Comparison of ENCODE assay signal across 12 cellular contexts in the genomic region with DNA sequence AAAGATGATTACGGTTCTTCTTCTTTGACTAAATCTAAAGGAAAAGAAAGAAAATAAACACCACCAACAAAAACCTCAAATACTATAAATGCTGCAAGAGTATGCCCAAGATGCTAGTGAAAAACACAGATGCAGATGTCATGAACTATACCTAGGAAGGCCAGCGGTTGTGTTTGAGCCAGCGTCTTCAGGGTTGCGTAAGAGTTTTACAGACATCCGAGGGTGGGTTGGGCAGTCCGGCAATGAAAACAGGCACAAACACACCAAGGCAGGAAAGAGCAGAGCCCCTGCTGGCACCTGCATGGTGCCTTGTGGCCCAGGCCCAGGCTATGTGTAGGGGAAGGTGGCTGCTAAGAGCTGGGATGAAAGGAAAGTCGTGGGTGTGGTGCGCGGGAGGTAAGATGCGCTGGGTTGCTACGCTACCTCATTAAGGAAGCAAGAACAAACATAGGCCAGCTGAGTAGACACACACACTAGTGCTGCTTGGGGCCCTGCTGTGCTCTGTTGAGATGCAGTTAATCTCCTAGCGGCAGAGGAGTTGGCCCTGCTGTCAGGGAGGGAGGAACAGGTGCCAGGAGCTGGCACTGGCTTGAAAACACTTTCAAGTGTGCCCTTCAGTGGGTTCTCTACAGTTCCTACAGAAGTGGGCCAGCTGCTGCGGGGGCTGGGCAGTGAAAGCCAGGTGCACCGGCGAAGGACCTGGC.
DNase-seq lines count a peak whose midpoint lies in the region; ATAC-seq and TF ChIP-seq lines count a peak whose summit lies in the region.
"Had no signal": no experiment of that assay in that cellular context is flagged by ENCODE, and none has a peak within 500 bp of the region (broad histone marks: within the 10 kb centered on the region; RNA-seq: fewer than 3 reads in every experiment).

No MANE protein-coding gene starts in this region.

- no peaks in the 10 kb centered on the region for H4K20me1 ChIP-seq in SK-N-SH (ENCODE audit: insufficient read depth)

- no peak for TF ChIP-seq CTCF in SK-N-SH (IDR thresholded peaks at IDR 0.05)

- H3F3A ChIP-seq in SK-N-SH (replicated peaks; ENCODE audit: insufficient read depth): no peaks in the 10 kb centered on the region

- WGBS in SK-N-SH (ENCODE audit: low lambda C conversion rate): 80% methylated on average over 13 of the region's 15 CpGs

- TF ChIP-seq EP300 in SK-N-SH (IDR thresholded peaks at IDR 0.05; ENCODE audit: borderline replicate concordance in 1 of 2, low read depth in 1 of 2, low read length in 1 of 2): no peak

- H3K4me3 ChIP-seq in SK-N-SH (ENCODE audit: low read depth in 2 of 2, low read length in 1 of 2): no peak overlapping the region
- H3K4me3 ChIP-seq: tibial artery had no signal

- H3K9me3 Mint-ChIP-seq in activated T-cell treated with anti-CD3 and anti-CD28 coated beads, Interleukin-2, amount 50 U/mL, for 24 hours: no peaks in the 10 kb centered on the region
- peaks cover 0 to 1% of the 10 kb centered on the region in 2 donors for H3K9me3 Mint-ChIP-seq in activated T-cell treated with anti-CD3 and anti-CD28 coated beads, Interleukin-2, amount 50 U/mL, for 72 hours
- H3K9me3 Mint-ChIP-seq: activated naive CD8-positive, alpha-beta T cell treated with anti-CD3 and anti-CD28 coated beads, Interleukin-2, amount 50 U/mL, for 24 hours; dendritic cell treated with granulocyte-macrophage colony-stimulating factor and Interleukin-4, amounts not matched to agents 40 ng/mL and 50 ng/mL, for 4 days had no signal

- no peaks in the 10 kb centered on the region for H3K9me3 ChIP-seq in SK-N-SH
- H3K9me3 ChIP-seq: tibial artery had no signal

- no peak overlapping the region for H2AFZ ChIP-seq in SK-N-SH (ENCODE audit: low read depth)

- H3K79me2 ChIP-seq in SK-N-SH (ENCODE audit: insufficient read depth): no peaks in the 10 kb centered on the region

- H3K27me3 ChIP-seq in SK-N-SH (ENCODE audit: insufficient read depth): peaks cover 11% of the 10 kb centered on the region
- H3K27me3 ChIP-seq: tibial artery had no signal

- POLR2A ChIA-PET in SK-N-SH (lab: Yijun Ruan, JAX): no interaction called here

- H3K4me1 ChIP-seq in SK-N-SH (ENCODE audit: control insufficient read depth in 1 of 2, insufficient read depth in 2 of 2, low read depth in 1 of 2, low read length in 1 of 2): no peaks in the 10 kb centered on the region

- no peak overlapping the region for H3K9ac ChIP-seq in SK-N-SH

- H3K36me3 Mint-ChIP-seq in activated T-cell treated with anti-CD3 and anti-CD28 coated beads, Interleukin-2, amount 50 U/mL, for 24 hours (ENCODE audit: low read depth): no peaks in the 10 kb centered on the region
- no peaks in the 10 kb centered on the region for H3K36me3 Mint-ChIP-seq in activated T-cell treated with anti-CD3 and anti-CD28 coated beads, Interleukin-2, amount 50 U/mL, for 72 hours (ENCODE audit: insufficient read depth in 2 of 2)

- no peak overlapping the region for H3K4me2 ChIP-seq in SK-N-SH

- H3K36me3 ChIP-seq in SK-N-SH (replicated peaks in 1 of 2; ENCODE audit: control insufficient read depth in 1 of 2, insufficient read depth in 2 of 2, low read length in 1 of 2): no peaks in the 10 kb centered on the region
- H3K36me3 ChIP-seq: tibial artery had no signal

- CTCF ChIA-PET in SK-N-SH (lab: Yijun Ruan, JAX): no interaction called here

- H3K27ac Mint-ChIP-seq in activated T-cell treated with anti-CD3 and anti-CD28 coated beads, Interleukin-2, amount 50 U/mL, for 24 hours: no peak overlapping the region
- no peak overlapping the region for H3K27ac Mint-ChIP-seq in activated T-cell treated with anti-CD3 and anti-CD28 coated beads, Interleukin-2, amount 50 U/mL, for 72 hours
- H3K27ac Mint-ChIP-seq: activated naive CD8-positive, alpha-beta T cell treated with anti-CD3 and anti-CD28 coated beads, Interleukin-2, amount 50 U/mL, for 24 hours; dendritic cell treated with granulocyte-macrophage colony-stimulating factor and Interleukin-4, amounts not matched to agents 40 ng/mL and 50 ng/mL, for 4 days; T-helper 1 cell treated with Interleukin-12 subunit alpha and Interleukin-12 subunit beta and Interleukin-4 antibody, amounts not matched to agents 30 μg/mL and 1 μg/mL, for 36 hours had no signal

- no peak for TF ChIP-seq RAD21 in SK-N-SH (IDR thresholded peaks at IDR 0.05; ENCODE audit: low read length)

- no peak overlapping the region for H3K4me3 Mint-ChIP-seq in activated T-cell treated with anti-CD3 and anti-CD28 coated beads, Interleukin-2, amount 50 U/mL, for 24 hours
- H3K4me3 Mint-ChIP-seq in activated T-cell treated with anti-CD3 and anti-CD28 coated beads, Interleukin-2, amount 50 U/mL, for 72 hours: peak overlapping the region in 1 of 2 donors; percentile 15
- H3K4me3 Mint-ChIP-seq: activated naive CD8-positive, alpha-beta T cell treated with anti-CD3 and anti-CD28 coated beads, Interleukin-2, amount 50 U/mL, for 24 hours; dendritic cell treated with granulocyte-macrophage colony-stimulating factor and Interleukin-4, amounts not matched to agents 40 ng/mL and 50 ng/mL, for 4 days; T-helper 1 cell treated with Interleukin-12 subunit alpha and Interleukin-12 subunit beta and Interleukin-4 antibody, amounts not matched to agents 30 μg/mL and 1 μg/mL, for 36 hours had no signal

- DNase-seq in DMS53 (lab: John Stamatoyannopoulos, UW) (peak; percentile 98), NCI-H187 treated with DMSO at 0.1 percent for 48 hours (lab: John Stamatoyannopoulos, UW) (peak; percentile 99), NCI-H774 (lab: John Stamatoyannopoulos, UW) (peak; percentile 98), left kidney (ENCODE audit: low read depth, low spot score) (peak; percentile 82), SK-N-SH (no peak)
- DNase-seq in activated T-cell treated with anti-CD3 and anti-CD28 coated beads, Interleukin-2, amount 50 U/mL, for 24 hours: no peak
- DNase-seq in activated T-cell treated with anti-CD3 and anti-CD28 coated beads, Interleukin-2, amount 50 U/mL, for 72 hours: no peak
- DNase-seq: activated naive CD8-positive, alpha-beta T cell treated with anti-CD3 and anti-CD28 coated beads, Interleukin-2, amount 50 U/mL, for 24 hours; tibial artery had no signal

- H3K27me3 Mint-ChIP-seq in activated T-cell treated with anti-CD3 and anti-CD28 coated beads, Interleukin-2, amount 50 U/mL, for 24 hours: no peaks in the 10 kb centered on the region
- H3K27me3 Mint-ChIP-seq in activated T-cell treated with anti-CD3 and anti-CD28 coated beads, Interleukin-2, amount 50 U/mL, for 72 hours (ENCODE audit: low read depth): no peaks in the 10 kb centered on the region
- H3K27me3 Mint-ChIP-seq: activated naive CD8-positive, alpha-beta T cell treated with anti-CD3 and anti-CD28 coated beads, Interleukin-2, amount 50 U/mL, for 24 hours; dendritic cell treated with granulocyte-macrophage colony-stimulating factor and Interleukin-4, amounts not matched to agents 40 ng/mL and 50 ng/mL, for 4 days had no signal

- no peak for ATAC-seq in HG03135 (IDR thresholded peaks at IDR 0.05; ENCODE audit: unreplicated experiment)
- ATAC-seq in activated T-cell treated with anti-CD3 and anti-CD28 coated beads, Interleukin-2, amount 50 U/mL, for 72 hours (replicated peaks in 1 of 2): no peak
- ATAC-seq: activated naive CD8-positive, alpha-beta T cell treated with anti-CD3 and anti-CD28 coated beads, Interleukin-2, amount 50 U/mL, for 24 hours had no signal

- H3K27ac ChIP-seq in SK-N-SH (ENCODE audit: low read depth in 2 of 2, low read length in 1 of 2): no peak overlapping the region
- H3K27ac ChIP-seq: tibial artery had no signal

- H3K4me1 Mint-ChIP-seq in activated T-cell treated with anti-CD3 and anti-CD28 coated beads, Interleukin-2, amount 50 U/mL, for 24 hours (ENCODE audit: low read depth): no peaks in the 10 kb centered on the region
- H3K4me1 Mint-ChIP-seq in activated T-cell treated with anti-CD3 and anti-CD28 coated beads, Interleukin-2, amount 50 U/mL, for 72 hours (ENCODE audit: low read depth): no peaks in the 10 kb centered on the region
- H3K4me1 Mint-ChIP-seq: activated naive CD8-positive, alpha-beta T cell treated with anti-CD3 and anti-CD28 coated beads, Interleukin-2, amount 50 U/mL, for 24 hours had no signal

- no peaks in the 10 kb centered on the region for H3K9me2 ChIP-seq in SK-N-SH

TF ChIP-seq in SK-N-SH, 30 proteins besides CTCF, POLR2A, EP300 and RAD21 (continues in another document):
- TF ChIP-seq, protein P1, sequence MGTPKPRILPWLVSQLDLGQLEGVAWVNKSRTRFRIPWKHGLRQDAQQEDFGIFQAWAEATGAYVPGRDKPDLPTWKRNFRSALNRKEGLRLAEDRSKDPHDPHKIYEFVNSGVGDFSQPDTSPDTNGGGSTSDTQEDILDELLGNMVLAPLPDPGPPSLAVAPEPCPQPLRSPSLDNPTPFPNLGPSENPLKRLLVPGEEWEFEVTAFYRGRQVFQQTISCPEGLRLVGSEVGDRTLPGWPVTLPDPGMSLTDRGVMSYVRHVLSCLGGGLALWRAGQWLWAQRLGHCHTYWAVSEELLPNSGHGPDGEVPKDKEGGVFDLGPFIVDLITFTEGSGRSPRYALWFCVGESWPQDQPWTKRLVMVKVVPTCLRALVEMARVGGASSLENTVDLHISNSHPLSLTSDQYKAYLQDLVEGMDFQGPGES (IDR thresholded peaks at IDR 0.05; ENCODE audit: low read depth, low read length): no peak
- TF ChIP-seq, protein P2, sequence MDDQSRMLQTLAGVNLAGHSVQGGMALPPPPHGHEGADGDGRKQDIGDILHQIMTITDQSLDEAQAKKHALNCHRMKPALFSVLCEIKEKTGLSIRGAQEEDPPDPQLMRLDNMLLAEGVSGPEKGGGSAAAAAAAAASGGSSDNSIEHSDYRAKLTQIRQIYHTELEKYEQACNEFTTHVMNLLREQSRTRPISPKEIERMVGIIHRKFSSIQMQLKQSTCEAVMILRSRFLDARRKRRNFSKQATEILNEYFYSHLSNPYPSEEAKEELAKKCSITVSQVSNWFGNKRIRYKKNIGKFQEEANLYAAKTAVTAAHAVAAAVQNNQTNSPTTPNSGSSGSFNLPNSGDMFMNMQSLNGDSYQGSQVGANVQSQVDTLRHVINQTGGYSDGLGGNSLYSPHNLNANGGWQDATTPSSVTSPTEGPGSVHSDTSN (IDR thresholded peaks at IDR 0.05): no peak
- TF ChIP-seq POLR2AphosphoS5 (IDR thresholded peaks at IDR 0.05; ENCODE audit: low read depth, low read length) (no peak), GABPA (IDR thresholded peaks at IDR 0.05; ENCODE audit: low read depth) (no peak), YY1 (IDR thresholded peaks at IDR 0.05; ENCODE audit: low read depth) (no peak)
- TF ChIP-seq, protein P3, sequence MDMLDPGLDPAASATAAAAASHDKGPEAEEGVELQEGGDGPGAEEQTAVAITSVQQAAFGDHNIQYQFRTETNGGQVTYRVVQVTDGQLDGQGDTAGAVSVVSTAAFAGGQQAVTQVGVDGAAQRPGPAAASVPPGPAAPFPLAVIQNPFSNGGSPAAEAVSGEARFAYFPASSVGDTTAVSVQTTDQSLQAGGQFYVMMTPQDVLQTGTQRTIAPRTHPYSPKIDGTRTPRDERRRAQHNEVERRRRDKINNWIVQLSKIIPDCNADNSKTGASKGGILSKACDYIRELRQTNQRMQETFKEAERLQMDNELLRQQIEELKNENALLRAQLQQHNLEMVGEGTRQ (IDR thresholded peaks at IDR 0.05; ENCODE audit: borderline replicate concordance, low read depth, low read length): no peak

Comparison
In these comparisons a context has a peak if more than half of its experiments do, and no peak if none do; other contexts are left out.
1. DNase-seq: peak in DMS53 (single experiment), NCI-H187 treated with DMSO at 0.1 percent for 48 hours (single experiment), NCI-H774 (single experiment) and left kidney (single experiment); none in activated T-cell treated with anti-CD3 and anti-CD28 coated beads, Interleukin-2, amount 50 U/mL, for 24 hours (single experiment), activated T-cell treated with anti-CD3 and anti-CD28 coated beads, Interleukin-2, amount 50 U/mL, for 72 hours (0 of 2) and SK-N-SH (single experiment).